ENCODE assay signal across 9 cellular contexts in the genomic region with DNA sequence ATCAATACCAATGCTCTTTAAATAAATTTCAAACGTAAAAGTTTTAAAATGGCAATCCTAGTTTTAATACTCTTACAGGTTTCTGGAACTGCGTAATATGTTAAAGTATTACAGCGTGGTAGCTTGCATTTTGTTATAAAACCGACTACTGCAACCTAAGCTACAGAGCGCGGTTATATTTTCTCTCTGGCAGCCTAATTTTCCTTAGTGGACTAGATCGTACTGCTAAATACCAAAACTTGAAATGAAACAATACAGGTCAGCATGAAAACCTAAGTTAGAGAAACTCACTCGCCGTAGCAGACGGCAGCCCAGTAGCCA. TPM values are rescaled to one million over a fixed set of nuclear protein-coding genes. Genes with fewer than 3 reads are reported as not detected.
DNase-seq lines count a peak whose midpoint lies in the region; ATAC-seq, FAIRE-seq and TF ChIP-seq lines count a peak whose summit lies in the region.
"Had no signal": no experiment of that assay in that cellular context is flagged by ENCODE, and none has a peak within 500 bp of the region (broad histone marks: within the 10 kb centered on the region; RNA-seq: fewer than 3 reads in every experiment).

No MANE protein-coding gene starts in this region.

- peak overlapping the region; percentile 82 for H3K27ac Mint-ChIP-seq in nephron progenitor cell

- H3K4me1 ChIP-seq in BE2C (no peaks in the 10 kb centered on the region; the same call in 1 of the 2 replicates), Loucy (ENCODE audit: insufficient read depth, low read length, poor library complexity, severe bottlenecking) (peaks cover 33% of the 10 kb centered on the region), duodenal mucosa (ENCODE audit: control insufficient read depth in 1 of 2, insufficient read depth in 2 of 2, low read length in 2 of 2) (peaks cover 7% of the 10 kb centered on the region in 2 donors)

- no peaks in the 10 kb centered on the region for H3K9me3 Mint-ChIP-seq in nephron progenitor cell

- FAIRE-seq in H54 (lab: Jason Lieb, UNC): no peak
- FAIRE-seq: RCC 7860 had no signal

- peaks cover 39% of the 10 kb centered on the region for H3K79me2 ChIP-seq in Loucy (ENCODE audit: insufficient read depth, low read length)

- H3F3A ChIP-seq in Loucy (ENCODE audit: low read depth): no peaks in the 10 kb centered on the region; the same call in 1 of the 2 replicates

- H3K36me3 ChIP-seq in BE2C: peaks cover 15% of the 10 kb centered on the region
- no peaks in the 10 kb centered on the region for H3K36me3 ChIP-seq in Loucy (ENCODE audit: insufficient read depth, low read length)
- H3K36me3 ChIP-seq in duodenal mucosa (ENCODE audit: control insufficient read depth in 1 of 2, insufficient read depth in 2 of 2, low read length in 2 of 2): peaks cover 0 to 3% of the 10 kb centered on the region in 2 donors

- no peak for DNase-seq in BE2C
- no peak for DNase-seq in nephron progenitor cell
- DNase-seq in H54 (ENCODE audit: insufficient read length, low spot score): no peak
- no peak for DNase-seq in SK-N-DZ (ENCODE audit: low spot score)
- DNase-seq in C1 segment of cervical spinal cord (lab: John Stamatoyannopoulos, UW): no peak

- peak overlapping the region; percentile 95 for H3K4me3 Mint-ChIP-seq in nephron progenitor cell

- no peaks in the 10 kb centered on the region for H3K27me3 ChIP-seq in BE2C
- H3K27me3 ChIP-seq in Loucy (ENCODE audit: insufficient read depth, low read length, poor library complexity, severe bottlenecking): no peaks in the 10 kb centered on the region
- H3K27me3 ChIP-seq in duodenal mucosa (ENCODE audit: control insufficient read depth in 1 of 2, insufficient read depth in 2 of 2, low read length in 2 of 2): no peaks in the 10 kb centered on the region

- peak overlapping the region; percentile 55 for H2AFZ ChIP-seq in Loucy (ENCODE audit: low read length)

- H3K9ac ChIP-seq in Loucy (ENCODE audit: low read depth, low read length, poor library complexity, severe bottlenecking) (peak overlapping the region; percentile 59), duodenal mucosa (ENCODE audit: low read depth in 1 of 2, low read length in 2 of 2) (peak overlapping the region; percentile 81 to 85)

- ATAC-seq in HG03571 (IDR thresholded peaks at IDR 0.05; ENCODE audit: unreplicated experiment): no peak

- peak overlapping the region; percentile 73 for H3K4me2 ChIP-seq in Loucy (ENCODE audit: low read depth, low read length, poor library complexity, severe bottlenecking)

- H3K9me3 ChIP-seq in BE2C (no peaks in the 10 kb centered on the region), Loucy (ENCODE audit: insufficient read depth, low read depth, low read length) (no peaks in the 10 kb centered on the region), duodenal mucosa (ENCODE audit: control insufficient read depth in 1 of 2, low read length in 2 of 2) (no peaks in the 10 kb centered on the region)

- H3K9me2 ChIP-seq in Loucy (replicated peaks; ENCODE audit: low read depth, low read length): no peaks in the 10 kb centered on the region

- peaks cover 74% of the 10 kb centered on the region for H3K4me1 Mint-ChIP-seq in nephron progenitor cell

- TF ChIP-seq POLR2A in H54 (IDR thresholded peaks at IDR 0.05; ENCODE audit: low read depth, low read length): no peak

- no peak overlapping the region for H3K27ac ChIP-seq in duodenal mucosa (ENCODE audit: low read depth, low read length)

- TF ChIP-seq CTCF in BE2C (IDR thresholded peaks at IDR 0.05; ENCODE audit: low read depth, low read length): no peak
- no peak for TF ChIP-seq CTCF in Loucy (conservative IDR thresholded peaks at IDR 0.05; ENCODE audit: low read length)
- TF ChIP-seq CTCF in nephron progenitor cell (IDR thresholded peaks at IDR 0.05): no peak

- H3K4me3 ChIP-seq in BE2C (ENCODE audit: low read depth, low read length) (peak overlapping the region; percentile 63), Loucy (ENCODE audit: low read length, poor library complexity, severe bottlenecking) (peak overlapping the region; percentile 72), duodenal mucosa (ENCODE audit: low read depth in 1 of 2, low read length in 2 of 2) (peak overlapping the region; percentile 84 to 89)

- peaks cover 22% of the 10 kb centered on the region for H3K36me3 Mint-ChIP-seq in nephron progenitor cell (ENCODE audit: low read depth)

- H4K20me1 ChIP-seq in Loucy (ENCODE audit: insufficient read depth, low read length, poor library complexity, severe bottlenecking): peaks cover 32% of the 10 kb centered on the region

- H3K27me3 Mint-ChIP-seq in nephron progenitor cell (ENCODE audit: low read depth, poor library complexity): peaks cover 12% of the 10 kb centered on the region

RNA-seq across cellular contexts. Expression of gene CCDC92, which starts 1.2 kb away (rescaled TPM):
- polyA plus RNA-seq in BE2C (2012; ENCODE audit: insufficient read depth, insufficient read length, low read depth): 24.4 TPM
- 14.0 and 15.3 TPM in 2 replicates for polyA plus RNA-seq in SK-N-DZ (2014; cell fraction: cytosol; rRNA removed)
- polyA plus RNA-seq in SK-N-DZ (2014; cell fraction: nucleus; rRNA removed): 14.5 and 22.4 TPM in 2 replicates

RNA-seq across cellular contexts. Expression of gene ZNF664, which starts 1.6 kb away (rescaled TPM):
- 115 TPM for polyA plus RNA-seq in BE2C (2012; ENCODE audit: insufficient read depth, insufficient read length, low read depth)
- 152 and 158 TPM in 2 replicates for polyA plus RNA-seq in SK-N-DZ (2014; cell fraction: cytosol; rRNA removed)
- 93.4 and 537 TPM in 2 replicates for polyA plus RNA-seq in SK-N-DZ (2014; cell fraction: nucleus; rRNA removed)
